9 cellular contexts compared by ENCODE assay signal in the genomic region with DNA sequence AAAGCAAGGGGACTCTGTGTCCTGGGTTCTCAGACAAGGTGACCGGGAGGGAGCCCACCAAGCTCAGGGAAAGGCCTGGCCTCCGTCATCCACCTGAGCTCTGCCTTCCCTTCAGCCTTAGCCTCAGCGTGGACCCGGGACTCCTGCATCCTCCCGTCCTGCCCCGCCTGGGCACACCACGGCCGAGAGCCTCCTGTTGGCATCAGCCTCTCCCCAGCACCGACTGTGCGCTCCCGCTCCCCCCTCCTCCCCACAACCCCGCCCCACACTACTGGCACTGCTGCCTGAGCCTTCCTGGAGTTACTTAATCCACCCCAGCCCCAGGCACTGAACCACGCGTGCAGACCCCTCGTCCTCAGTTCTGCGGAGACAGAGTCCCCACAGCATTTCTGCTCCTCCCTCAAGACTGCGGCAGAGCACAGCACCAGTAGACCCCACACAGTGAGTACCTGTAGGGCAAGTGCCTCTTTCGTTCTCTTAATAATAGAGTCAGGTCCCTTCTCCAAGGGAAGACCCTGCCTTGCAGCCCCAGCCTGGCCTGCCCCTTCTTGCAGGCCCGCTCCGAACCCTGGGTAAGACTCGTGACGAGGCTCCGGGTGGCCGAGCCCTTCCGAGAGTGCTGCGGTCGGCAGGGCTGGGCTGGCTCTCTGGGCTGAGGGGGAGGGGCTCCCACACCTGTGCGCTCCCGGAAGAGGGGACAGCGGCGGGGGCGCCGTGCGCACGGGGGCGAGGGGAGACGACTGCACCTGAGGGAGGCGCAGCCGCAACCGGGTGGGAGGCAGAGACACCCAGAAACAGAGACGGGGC. TPM values are rescaled to one million over a fixed set of nuclear protein-coding genes. Genes with fewer than 3 reads are reported as not detected.
DNase-seq lines count a peak whose midpoint lies in the region; ATAC-seq and TF ChIP-seq lines count a peak whose summit lies in the region.
"Had no signal": no experiment of that assay in that cellular context is flagged by ENCODE, and none has a peak within 500 bp of the region (broad histone marks: within the 10 kb centered on the region; RNA-seq: fewer than 3 reads in every experiment).

A gene with protein sequence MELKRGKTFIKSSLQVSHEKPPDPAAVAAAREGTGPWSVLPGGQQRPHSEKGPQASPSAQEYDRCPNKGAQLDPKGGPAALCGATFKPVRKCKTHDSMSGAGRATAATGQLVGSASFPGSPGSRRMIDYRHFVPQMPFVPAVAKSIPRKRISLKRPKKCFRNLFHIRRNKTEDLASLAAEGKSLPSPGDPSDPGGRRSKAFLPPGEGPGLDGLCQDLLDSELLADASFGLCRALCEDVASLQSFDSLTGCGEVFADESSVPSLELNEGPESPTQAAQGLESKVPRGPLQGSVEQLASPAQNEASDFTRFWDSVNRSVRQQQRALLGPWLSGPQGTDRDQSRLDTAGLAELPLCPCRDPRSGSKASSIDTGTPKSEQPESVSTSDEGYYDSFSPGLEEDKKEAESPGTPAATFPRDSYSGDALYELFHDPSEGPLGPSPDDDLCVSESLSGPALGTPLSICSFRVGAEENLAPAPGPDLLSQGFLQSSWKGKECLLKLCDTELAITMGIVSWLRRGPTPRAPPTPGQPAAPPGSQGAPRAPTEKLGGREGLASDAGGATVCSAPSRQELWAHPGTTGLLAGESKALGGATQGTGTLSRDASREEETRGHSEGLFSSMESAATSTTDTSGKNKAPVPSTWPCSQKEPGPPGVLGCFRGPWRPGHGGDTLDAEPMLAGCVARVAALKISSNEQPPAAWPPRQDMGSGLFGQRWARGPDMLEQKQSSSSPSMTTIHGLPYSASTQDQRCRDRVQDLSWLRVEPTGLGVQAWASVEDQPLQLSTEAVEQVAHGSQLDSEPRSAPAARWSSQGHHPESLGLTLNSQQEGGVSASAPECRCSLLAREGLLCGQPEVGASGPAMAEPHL (plus strand): TSS at position 307 of the 807 bp plus-strand sequence. CDS start 6,533 bp downstream, outside the sequence.

- H3K36me3 ChIP-seq in effector memory CD4-positive, alpha-beta T cell (ENCODE audit: control insufficient read depth, insufficient read depth, low read length): no peaks in the 10 kb centered on the region
- H3K36me3 ChIP-seq in osteoblast (ENCODE audit: insufficient read depth, low read length): no peaks in the 10 kb centered on the region

- H3K79me2 ChIP-seq in osteoblast (ENCODE audit: insufficient read depth, low read length): no peaks in the 10 kb centered on the region

- ATAC-seq in GM18907 (IDR thresholded peaks at IDR 0.05; ENCODE audit: unreplicated experiment) (peak; percentile 37), GM21515 (IDR thresholded peaks at IDR 0.05; ENCODE audit: unreplicated experiment) (no peak), left lobe of liver (no peak)

- H4K20me1 ChIP-seq in osteoblast (ENCODE audit: insufficient read depth, low read length): no peaks in the 10 kb centered on the region

- H2AFZ ChIP-seq in osteoblast (ENCODE audit: low read length): no peak within 1 kb of the TSS

- peaks cover 21% of the 10 kb centered on the region for H3K27me3 ChIP-seq in effector memory CD4-positive, alpha-beta T cell (replicated peaks; ENCODE audit: control insufficient read depth, insufficient read depth, low read length, poor library complexity, severe bottlenecking)
- no peaks in the 10 kb centered on the region for H3K27me3 ChIP-seq in osteoblast (ENCODE audit: insufficient read depth, low read length)

- H3K4me2 ChIP-seq in osteoblast (ENCODE audit: insufficient read depth, low read length): no peak within 1 kb of the TSS

- TF ChIP-seq CTCF in osteoblast (IDR thresholded peaks at IDR 0.05; ENCODE audit: extremely low read depth, low read depth, low read length): no peak

- peak within 1 kb of the TSS; percentile 35 for H3K4me3 ChIP-seq in effector memory CD4-positive, alpha-beta T cell (ENCODE audit: insufficient read depth, low read depth, low read length, poor library complexity, severe bottlenecking)
- no peak within 1 kb of the TSS for H3K4me3 ChIP-seq in osteoblast (ENCODE audit: insufficient read depth, low read length)

- H3K4me1 ChIP-seq in effector memory CD4-positive, alpha-beta T cell (ENCODE audit: control insufficient read depth, insufficient read depth, low read length, poor library complexity, severe bottlenecking): peaks cover 3% of the 10 kb centered on the region
- H3K4me1 ChIP-seq in osteoblast (ENCODE audit: insufficient read depth, low read length): no peaks in the 10 kb centered on the region

- H3K27ac ChIP-seq in effector memory CD4-positive, alpha-beta T cell (ENCODE audit: insufficient read depth, low read length, poor library complexity, severe bottlenecking): no peak within 1 kb of the TSS
- no peak within 1 kb of the TSS for H3K27ac ChIP-seq in osteoblast (ENCODE audit: low read depth, low read length)

- peak; percentile 47 for DNase-seq in NCI-H2029 (lab: John Stamatoyannopoulos, UW)
- no peak for DNase-seq in effector memory CD4-positive, alpha-beta T cell
- peak; percentile 79 for DNase-seq in osteoblast (ENCODE audit: insufficient read length, low spot score, missing footprints)
- no peak for DNase-seq in SIG-M5 treated with dmso at 0.1 percent for 504 hours (lab: John Stamatoyannopoulos, UW; ENCODE audit: unreplicated experiment)
- DNase-seq in left lobe of liver (ENCODE audit: low spot score): no peak
- no peak for DNase-seq in epidermal melanocyte (ENCODE audit: insufficient read length, low spot score)
- DNase-seq: T-helper 1 cell had no signal

- no peaks in the 10 kb centered on the region for H3K9me3 ChIP-seq in effector memory CD4-positive, alpha-beta T cell (ENCODE audit: control insufficient read depth, low read length)
- H3K9me3 ChIP-seq in osteoblast (ENCODE audit: low read depth, low read length): no peaks in the 10 kb centered on the region

RNA-seq across cellular contexts. Expression of the gene that starts here (rescaled TPM):
- total RNA-seq in osteoblast (not detected in 2 replicates), left lobe of liver (not detected)

Comparison
In these comparisons a context has a peak if more than half of its experiments do, and no peak if none do; other contexts are left out.
1. Peak in DNase-seq in osteoblast; RNA of the gene not detected or under 1 TPM.